Comparison of ENCODE assay signal across 8 cellular contexts in genomic region chr3:76886761-76887500, GRCh38.
"Had no signal": no experiment of that assay in that cellular context is flagged by ENCODE, and none has a peak within 500 bp of the region (broad histone marks: within the 10 kb centered on the region; RNA-seq: fewer than 3 reads in every experiment).

No MANE protein-coding gene starts in this region.

- H3K4me1 ChIP-seq: HAP-1 had no signal

- H3K36me3 ChIP-seq: HAP-1 had no signal

- H3K27ac ChIP-seq: GM23248 had no signal

- H2AFZ ChIP-seq: GM23248 had no signal

- ATAC-seq: HCT116, K562 had no signal

- H3K9me3 ChIP-seq: HAP-1 had no signal

- H3K4me3 ChIP-seq: GM23248, HAP-1, K562 had no signal

- FAIRE-seq: HTR-8/SVneo, K562 had no signal

- DNase-seq: GM23248, GOT3, H7, KG1 had no signal

- H3K9ac ChIP-seq: GM23248 had no signal
